20 cellular contexts compared by ENCODE assay signal in the genomic region with DNA sequence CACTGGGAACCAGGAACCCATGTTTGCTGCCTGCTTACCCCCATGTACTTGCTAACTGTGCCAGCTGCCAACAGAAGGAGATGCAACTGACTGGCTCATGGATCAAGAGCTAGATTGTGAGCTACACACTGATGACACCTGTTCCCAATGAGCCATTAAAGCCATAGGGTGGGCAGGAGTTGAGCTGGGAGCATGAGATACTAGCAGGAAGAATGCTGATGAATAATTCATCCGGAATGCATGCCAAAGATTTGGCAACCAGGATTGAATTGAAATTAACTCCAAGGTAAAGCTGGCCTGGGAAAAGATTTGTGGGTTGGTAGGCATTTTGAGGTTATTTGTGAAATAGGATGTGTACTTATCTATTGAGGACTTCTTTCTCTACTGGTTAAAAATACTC.
A peak's percentile ranks its signal among the peaks of the same experiment; 100 is the strongest.
DNase-seq lines count a peak whose midpoint lies in the region; ATAC-seq and TF ChIP-seq lines count a peak whose summit lies in the region.
"Had no signal": no experiment of that assay in that cellular context is flagged by ENCODE, and none has a peak within 500 bp of the region (broad histone marks: within the 10 kb centered on the region; RNA-seq: fewer than 3 reads in every experiment).

No MANE protein-coding gene starts in this region.

- H3K4me3 ChIP-seq in AG10803 (ENCODE audit: low read length) (no peak overlapping the region), adipocyte (ENCODE audit: low read length) (no peak overlapping the region)
- H3K4me3 ChIP-seq: left ventricle myocardium inferior, Peyer's patch, right lobe of liver, stomach, upper lobe of left lung had no signal

- H3K9ac ChIP-seq in adipocyte (ENCODE audit: low read length), result no peak overlapping the region

- peaks cover 4% of the 10 kb centered on the region for H3K4me1 ChIP-seq in adipocyte (ENCODE audit: control insufficient read depth, insufficient read depth, low read length)
- H3K4me1 ChIP-seq: left ventricle myocardium inferior, Peyer's patch, right lobe of liver, stomach, upper lobe of left lung had no signal

- DNase-seq in AG10803 (ENCODE audit: low read depth) (peak; percentile 17), HT1080 (ENCODE audit: low read depth) (peak; percentile 86), adipocyte (ENCODE audit: low read depth) (peak; percentile 46), iris pigment epithelial cell (ENCODE audit: low read depth) (peak; percentile 3), SIG-M5 treated with dmso at 0.1 percent for 504 hours (lab: John Stamatoyannopoulos, UW; ENCODE audit: unreplicated experiment) (no peak), cardiac septum (ENCODE audit: low spot score) (no peak)
- DNase-seq in activated effector memory CD4-positive, alpha-beta T cell treated with Interleukin-2 at 50 U/mL for 16 hours, result no peak
- DNase-seq: ACHN; activated naive CD8-positive, alpha-beta T cell treated with anti-CD3 and anti-CD28 coated beads, Interleukin-2, amount 10 ng/mL, durations not matched to agents 7 days and 5 days; central memory CD4-positive, alpha-beta T cell; effector memory CD8-positive, alpha-beta T cell; foreskin melanocyte; left ventricle myocardium inferior; NCI-H82; Peyer's patch; right lobe of liver; stomach; T-helper 1 cell; upper lobe of left lung had no signal

- no peak for TF ChIP-seq CTCF in AG10803 (conservative IDR thresholded peaks at IDR 0.05; ENCODE audit: low read length)

- H3K27me3 ChIP-seq in adipocyte (replicated peaks; ENCODE audit: control insufficient read depth, insufficient read depth, low read length), result no peaks in the 10 kb centered on the region
- H3K27me3 ChIP-seq: Peyer's patch, right lobe of liver, stomach, upper lobe of left lung had no signal

- H3K9me3 ChIP-seq in adipocyte (ENCODE audit: control insufficient read depth, low read length), result peaks cover 10% of the 10 kb centered on the region
- H3K9me3 ChIP-seq: Peyer's patch, right lobe of liver had no signal

- H3K36me3 ChIP-seq in adipocyte (ENCODE audit: control insufficient read depth, insufficient read depth, low read length, severe bottlenecking), result no peaks in the 10 kb centered on the region
- H3K36me3 ChIP-seq: left ventricle myocardium inferior, Peyer's patch, right lobe of liver, stomach, upper lobe of left lung had no signal

- no peak for ATAC-seq in GM21619 (IDR thresholded peaks at IDR 0.05; ENCODE audit: unreplicated experiment)
- ATAC-seq: effector memory CD8-positive, alpha-beta T cell; right lobe of liver had no signal

- intact Hi-C loops in cardiac septum (cut with DNase I), result no loop called here

Comparison
In these comparisons a context has a peak if more than half of its experiments do, and no peak if none do; other contexts are left out.
1. DNase-seq: peak in AG10803 (single experiment), HT1080 (single experiment), adipocyte (single experiment) and iris pigment epithelial cell (single experiment); none in SIG-M5 treated with dmso at 0.1 percent for 504 hours (single experiment), activated effector memory CD4-positive, alpha-beta T cell treated with Interleukin-2 at 50 U/mL for 16 hours (single experiment) and cardiac septum (single experiment).